In the genomic region with DNA sequence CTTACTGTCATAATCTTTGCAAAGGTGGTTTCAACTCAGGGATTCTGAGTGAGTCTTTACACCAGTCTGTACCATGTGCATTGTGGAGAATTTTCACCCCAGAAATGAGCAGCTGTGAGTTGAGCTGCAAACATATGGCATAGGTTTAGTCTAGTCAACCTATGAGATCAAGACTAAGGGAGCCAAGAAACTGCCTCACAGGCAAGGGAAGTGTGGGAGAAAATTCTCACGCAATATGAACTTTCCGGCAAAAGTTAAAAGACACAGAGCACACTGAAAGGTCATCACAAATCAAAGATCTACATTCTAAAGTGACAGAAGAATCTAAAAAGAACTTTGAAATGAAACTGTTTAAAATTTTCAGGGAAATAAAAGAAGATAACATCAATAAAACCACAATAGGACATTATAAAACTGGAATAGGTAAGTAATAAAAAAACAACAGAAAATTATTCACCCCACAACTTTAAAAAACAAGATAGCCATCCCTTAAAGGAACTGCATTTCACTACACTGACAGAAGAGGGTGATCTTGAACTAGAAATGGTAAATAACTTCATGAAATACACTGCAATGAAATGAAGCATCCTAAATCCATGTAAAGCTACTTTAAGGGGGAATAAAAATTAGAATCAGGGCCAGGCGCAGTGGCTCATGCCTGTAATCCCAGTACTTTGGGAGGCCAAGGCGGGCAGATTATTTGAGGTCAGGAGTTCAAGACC, we compare ENCODE assay signal across 8 cellular contexts.
A peak's percentile ranks its signal among the peaks of the same experiment; 100 is the strongest.
DNase-seq lines count a peak whose midpoint lies in the region; ATAC-seq and TF ChIP-seq lines count a peak whose summit lies in the region.

No MANE protein-coding gene starts in this region.

- ATAC-seq in heart left ventricle, result no peak
- no peak for ATAC-seq in Right ventricle myocardium inferior
- no peak for ATAC-seq in HG03439 (IDR thresholded peaks at IDR 0.05; ENCODE audit: unreplicated experiment)

- intact Hi-C loops in heart left ventricle (cut with DNase I) (no loop called here), Right ventricle myocardium inferior (cut with DNase I) (no loop called here), testis (cut with DNase I; ENCODE audit: low total_unique reads) (no loop called here)

- peaks cover 0 to 3% (median 0%) of the 10 kb centered on the region in 12 donors for H3K4me1 ChIP-seq in heart left ventricle
- H3K4me1 ChIP-seq in OCI-LY1 (ENCODE audit: insufficient read depth, low read length, severe bottlenecking), result no peaks in the 10 kb centered on the region
- H3K4me1 ChIP-seq in fibroblast of lung (ENCODE audit: control insufficient read depth, extremely low read depth, insufficient read depth, low read length), result no peaks in the 10 kb centered on the region
- no peaks in the 10 kb centered on the region for H3K4me1 ChIP-seq in testis

- H3K9ac ChIP-seq in OCI-LY1 (ENCODE audit: low read length) (no peak overlapping the region), fibroblast of lung (ENCODE audit: insufficient read depth, low read length) (no peak overlapping the region)

- H3K36me3 ChIP-seq in heart left ventricle (no peaks in the 10 kb centered on the region), OCI-LY1 (ENCODE audit: insufficient read depth, low read length) (no peaks in the 10 kb centered on the region), fibroblast of lung (ENCODE audit: control insufficient read depth, insufficient read depth, low read length) (no peaks in the 10 kb centered on the region), testis (ENCODE audit: low read depth, missing control alignments) (no peaks in the 10 kb centered on the region)

- H3K9me3 ChIP-seq in heart left ventricle, result peaks cover 0 to 4% (median 0%) of the 10 kb centered on the region in 12 donors
- no peaks in the 10 kb centered on the region for H3K9me3 ChIP-seq in OCI-LY1 (ENCODE audit: low read length)
- no peaks in the 10 kb centered on the region for H3K9me3 ChIP-seq in fibroblast of lung (ENCODE audit: control insufficient read depth, insufficient read depth, low read depth, low read length)
- no peaks in the 10 kb centered on the region for H3K9me3 ChIP-seq in testis

- H4K20me1 ChIP-seq in OCI-LY1 (ENCODE audit: insufficient read depth, low read length) (no peaks in the 10 kb centered on the region), fibroblast of lung (ENCODE audit: control insufficient read depth, extremely low read depth, insufficient read depth, low read length) (no peaks in the 10 kb centered on the region)

- H2AFZ ChIP-seq in OCI-LY1 (ENCODE audit: low read length) (no peak overlapping the region), fibroblast of lung (ENCODE audit: low read length) (no peak overlapping the region)

- TF ChIP-seq POLR2A in heart left ventricle (IDR thresholded peaks at IDR 0.05) (no peak), testis (IDR thresholded peaks at IDR 0.05) (no peak)

- H3F3A ChIP-seq in OCI-LY1 (ENCODE audit: insufficient read depth, low read length), result no peaks in the 10 kb centered on the region

- H3K27ac ChIP-seq in heart left ventricle (no peak overlapping the region), OCI-LY1 (ENCODE audit: low read depth, low read length, poor library complexity, severe bottlenecking) (no peak overlapping the region), fibroblast of lung (ENCODE audit: insufficient read depth, low read length) (no peak overlapping the region), testis (no peak overlapping the region)

- no peak for DNase-seq in heart left ventricle
- no peak for DNase-seq in Right ventricle myocardium inferior (ENCODE audit: missing footprints)
- peak; percentile 39 to 52 for DNase-seq in fibroblast of lung (ENCODE audit: low read depth in 2 of 2)
- no peak for DNase-seq in testis
- DNase-seq in cerebellar nuclear complex (lab: John Stamatoyannopoulos, UW), result no peak
- DNase-seq in NK-92 treated with Interleukin-12 subunit alpha and Interleukin-12 subunit beta, amount 100 ng/mL, for 24 hours (lab: John Stamatoyannopoulos, UW), result no peak

- H3K79me2 ChIP-seq in OCI-LY1 (ENCODE audit: insufficient read depth, low read length), result no peaks in the 10 kb centered on the region
- H3K79me2 ChIP-seq in fibroblast of lung (ENCODE audit: control insufficient read depth, insufficient read depth, low read length), result no peaks in the 10 kb centered on the region

- TF ChIP-seq CTCF in heart left ventricle (IDR thresholded peaks at IDR 0.05) (peak in 8 of 12 donors; percentile 18 to 49 (median 31)), OCI-LY1 (IDR thresholded peaks at IDR 0.05; ENCODE audit: low read length) (peak; percentile 24; the same call in 1 of the 2 replicates), fibroblast of lung (conservative IDR thresholded peaks at IDR 0.05 in 1 of 2, IDR thresholded peaks at IDR 0.05 in 1 of 2; ENCODE audit: low read depth in 1 of 2, low read length in 2 of 2) (peak in 1 of 2 donors; percentile 50), testis (IDR thresholded peaks at IDR 0.05) (peak in 2 of 3 experiments; percentile 27 to 31)

- 70 to 79% (median 76%) methylated on average over 4 of the region's 4 CpGs for WGBS in heart left ventricle, 4 donors
- 73 to 83% methylated on average over 4 of the region's 4 CpGs for WGBS in testis, 2 donors

- H3K4me2 ChIP-seq in OCI-LY1 (ENCODE audit: low read length) (no peak overlapping the region), fibroblast of lung (ENCODE audit: extremely low read depth, insufficient read depth, low read length) (no peak overlapping the region)

- H3K27me3 ChIP-seq in heart left ventricle (peaks cover 0 to 18% (median 0%) of the 10 kb centered on the region in 9 donors), OCI-LY1 (ENCODE audit: insufficient read depth, low read length) (no peaks in the 10 kb centered on the region), fibroblast of lung (ENCODE audit: control insufficient read depth, insufficient read depth, low read length) (peaks cover 4% of the 10 kb centered on the region), testis (no peaks in the 10 kb centered on the region)

- H3K9me2 ChIP-seq in OCI-LY1 (ENCODE audit: low read depth, low read length), result no peaks in the 10 kb centered on the region

- no peak overlapping the region for H3K4me3 ChIP-seq in heart left ventricle
- no peak overlapping the region for H3K4me3 ChIP-seq in OCI-LY1 (ENCODE audit: low read depth, low read length, poor library complexity, severe bottlenecking)
- H3K4me3 ChIP-seq in fibroblast of lung (replicated peaks in 1 of 4; ENCODE audit: control extremely low read depth in 1 of 4, insufficient read depth in 1 of 4, low read depth in 3 of 4, low read length in 4 of 4), result no peak overlapping the region
- H3K4me3 ChIP-seq in testis, result no peak overlapping the region

Comparison
In these comparisons a context has a peak if more than half of its experiments do, and no peak if none do; other contexts are left out.
1. DNase-seq: peak in fibroblast of lung (2 of 2); none in heart left ventricle (0 of 5), Right ventricle myocardium inferior (single experiment), testis (single experiment), cerebellar nuclear complex (0 of 2) and NK-92 treated with Interleukin-12 subunit alpha and Interleukin-12 subunit beta, amount 100 ng/mL, for 24 hours (single experiment).